1 cellular context compared by ENCODE assay signal in the genomic region with DNA sequence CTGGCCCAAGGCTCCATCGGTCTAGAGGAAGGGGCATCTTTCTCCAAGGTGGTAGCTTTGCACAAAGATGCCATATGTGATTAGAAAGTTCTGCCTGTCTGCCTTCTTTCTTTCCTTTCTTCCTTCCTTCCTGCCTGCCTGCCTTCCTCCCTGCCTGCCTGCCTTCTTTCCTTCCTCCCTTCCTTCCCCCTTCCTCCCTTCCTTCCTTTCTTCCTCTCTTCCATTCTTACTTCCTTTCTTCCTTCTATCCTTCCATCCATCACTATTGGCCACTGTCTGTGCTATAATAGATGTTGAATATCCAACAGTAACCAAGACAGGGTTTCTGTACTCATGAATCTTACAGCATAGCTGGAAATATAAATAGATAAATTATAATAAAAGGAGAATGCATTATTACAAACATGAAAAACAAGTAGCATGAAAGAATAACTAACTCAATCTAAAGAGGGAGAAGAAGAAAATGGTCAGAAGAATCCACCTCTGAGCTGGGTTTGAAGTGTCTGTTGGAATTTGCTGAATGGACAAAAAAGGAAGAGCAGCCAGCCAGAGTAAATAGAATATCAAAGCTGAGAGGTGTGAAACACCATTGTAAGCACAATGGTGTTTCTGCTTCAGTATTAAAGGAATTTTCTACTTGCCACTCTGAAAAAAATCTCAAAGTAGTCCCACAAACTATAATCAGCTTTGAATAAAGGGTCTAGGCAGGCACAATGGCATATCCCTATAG.
TF ChIP-seq lines count a peak whose summit lies in the region.

No MANE protein-coding gene starts in this region.

TF ChIP-seq in GM23338, 12 proteins besides CTCF, POLR2A, EP300 and RAD21 (continued from another document):
- TF ChIP-seq ZNF462 (CRISPR knock-in tag; IDR thresholded peaks at IDR 0.05): no peak
- TF ChIP-seq EZH2 (IDR thresholded peaks at IDR 0.05; ENCODE audit: low read depth, unreplicated experiment): no peak
- no peak for TF ChIP-seq STAT1 (IDR thresholded peaks at IDR 0.05; ENCODE audit: unreplicated experiment)
